ENCODE assay signal across 20 cellular contexts in genomic region chr22:39547587-39547947, GRCh38. TPM values are rescaled to one million over a fixed set of nuclear protein-coding genes. Genes with fewer than 3 reads are reported as not detected.
"Had no signal": no experiment of that assay in that cellular context is flagged by ENCODE, and none has a peak within 500 bp of the region (broad histone marks: within the 10 kb centered on the region; RNA-seq: fewer than 3 reads in every experiment).

No MANE protein-coding gene starts in this region.

- H3K4me3 Mint-ChIP-seq: memory B cell; natural killer cell; stimulated activated naive CD8-positive, alpha-beta T cell treated with anti-CD3 and anti-CD28 coated beads, Interleukin-15, amount 100 ng/mL, for 72 hours; type B pancreatic cell had no signal

- H3K4me1 ChIP-seq: pancreas, suprapubic skin had no signal

- H3K4me3 ChIP-seq: lung, pancreas, smooth muscle cell, suprapubic skin, tibial artery had no signal

- H3K36me3 ChIP-seq: neutrophil, pancreas, suprapubic skin, tibial artery had no signal

- DNase-seq: cortex of kidney; effector CD4-positive, alpha-beta T cell; kidney; natural killer cell; pancreas; stimulated activated CD4-positive, alpha-beta T cell treated with anti-CD3 and anti-CD28 coated beads, Interleukin-12 subunit alpha, Interleukin-12 subunit beta, amount 100 ng/mL, for 4 hours; stimulated activated CD4-positive, alpha-beta T cell treated with anti-CD3 and anti-CD28 coated beads, Interleukin-1b, Interleukin-23, amount 100 ng/mL, for 48 hours; stimulated activated CD4-positive, alpha-beta T cell treated with anti-CD3 and anti-CD28 coated beads, Interleukin-4, amount 100 ng/mL, for 1 hour; stimulated activated CD8-positive, alpha-beta memory T cell treated with anti-CD3 and anti-CD28 coated beads, Interleukin-4, amount 100 ng/mL, for 48 hours; stimulated activated naive CD4-positive, alpha-beta T cell; stimulated activated naive CD8-positive, alpha-beta T cell treated with anti-CD3 and anti-CD28 coated beads, Interleukin-15, amount 100 ng/mL, for 72 hours; tibial artery had no signal

- H3K36me3 Mint-ChIP-seq: memory B cell, natural killer cell, type B pancreatic cell had no signal

- H3K9me3 Mint-ChIP-seq: memory B cell; natural killer cell; stimulated activated naive CD8-positive, alpha-beta T cell treated with anti-CD3 and anti-CD28 coated beads, Interleukin-15, amount 100 ng/mL, for 72 hours; type B pancreatic cell had no signal

- H3K9me3 ChIP-seq: neutrophil, pancreas, suprapubic skin, tibial artery had no signal

- H3K27ac Mint-ChIP-seq: memory B cell; natural killer cell; stimulated activated naive CD8-positive, alpha-beta T cell treated with anti-CD3 and anti-CD28 coated beads, Interleukin-15, amount 100 ng/mL, for 72 hours; type B pancreatic cell had no signal

- H3K27ac ChIP-seq: neutrophil, pancreas, suprapubic skin, tibial artery had no signal

- H3K4me2 ChIP-seq: smooth muscle cell had no signal

RNA-seq across cellular contexts. Expression of gene CACNA1I, which starts 23.0 kb away (rescaled TPM):
- total RNA-seq: dermis microvascular lymphatic vessel endothelial cell, fibroblast of villous mesenchyme, smooth muscle cell had no signal
- polyA plus RNA-seq: smooth muscle cell had no signal
